ENCODE assay signal across 9 cellular contexts in the genomic region with DNA sequence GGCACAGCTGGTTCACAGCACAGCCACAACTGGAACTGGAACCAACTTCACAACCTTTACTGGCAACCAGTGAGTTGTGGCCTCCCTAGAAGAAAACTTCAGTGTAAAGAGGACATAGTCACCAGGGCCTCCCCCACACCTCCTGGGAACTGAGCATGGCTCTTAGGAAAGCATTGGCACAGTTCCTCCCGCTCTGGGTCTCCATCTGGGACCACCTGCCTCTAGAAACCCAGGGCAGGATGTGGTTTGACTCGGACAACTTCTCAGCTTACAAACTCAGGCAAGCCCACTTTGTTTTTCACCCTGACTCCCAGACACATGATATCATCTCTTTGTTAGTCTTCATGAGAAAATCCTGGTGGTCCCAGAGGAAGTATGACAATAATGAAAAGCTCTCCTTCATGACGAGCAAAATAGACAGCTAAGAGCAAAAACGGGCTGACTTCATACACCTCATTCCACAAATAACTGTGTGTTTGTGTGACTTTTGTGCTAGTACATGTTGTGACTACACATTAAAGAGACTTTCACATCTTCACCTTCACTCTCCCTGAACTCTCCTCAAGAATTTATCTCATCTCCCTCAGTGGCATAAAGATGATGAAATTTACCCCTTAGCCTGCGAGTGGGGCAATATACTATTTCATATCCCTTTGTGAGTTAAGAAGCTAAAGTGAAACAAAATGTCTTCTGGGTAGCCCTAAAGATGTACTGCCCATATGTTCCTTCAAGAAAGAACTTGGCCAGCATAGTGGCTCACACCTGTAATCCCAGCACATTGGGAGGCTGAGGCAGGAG.
DNase-seq lines count a peak whose midpoint lies in the region; ATAC-seq and TF ChIP-seq lines count a peak whose summit lies in the region.
"Had no signal": no experiment of that assay in that cellular context is flagged by ENCODE, and none has a peak within 500 bp of the region (broad histone marks: within the 10 kb centered on the region; RNA-seq: fewer than 3 reads in every experiment).

No MANE protein-coding gene starts in this region.

- H3K4me3 Mint-ChIP-seq in immature natural killer cell (peak overlapping the region; percentile 61 to 74 (median 65)), MCF 10A (ENCODE audit: unreplicated experiment) (no peak overlapping the region)

- no peak for TF ChIP-seq CTCF in MCF 10A (IDR thresholded peaks at IDR 0.05; ENCODE audit: unreplicated experiment)

- H3K9me3 Mint-ChIP-seq in immature natural killer cell = no peaks in the 10 kb centered on the region
- H3K9me3 Mint-ChIP-seq in MCF 10A (ENCODE audit: unreplicated experiment) = no peaks in the 10 kb centered on the region

- H3K4me3 ChIP-seq in BLaER1 = no peak overlapping the region

- no TSS peak for BruUV-seq in MCF 10A (replicated peaks; lab: Mats Ljungman, UMichigan)

- H3K4me1 Mint-ChIP-seq in immature natural killer cell (peaks cover 86% of the 10 kb centered on the region in 2 donors), MCF 10A (ENCODE audit: insufficient read depth, unreplicated experiment) (peaks cover 5% of the 10 kb centered on the region)

- H3K27me3 Mint-ChIP-seq in immature natural killer cell (ENCODE audit: low read depth in 3 of 3) = peaks cover 0 to 3% (median 2%) of the 10 kb centered on the region in 3 donors
- peaks cover 69% of the 10 kb centered on the region for H3K27me3 Mint-ChIP-seq in MCF 10A (ENCODE audit: insufficient read depth, unreplicated experiment)

- H3K36me3 ChIP-seq in BLaER1 = peaks cover 9% of the 10 kb centered on the region; the same call in 1 of the 2 replicates

- intact Hi-C loops in MCF 10A (cut with micrococcal nuclease) = no loop called here

- POLR2A ChIA-PET in MCF 10A (lab: Yijun Ruan, JAX) = no interaction called here

- H3K27ac Mint-ChIP-seq in immature natural killer cell (peak overlapping the region; percentile 81 to 92 (median 88)), MCF 10A (ENCODE audit: low read depth, unreplicated experiment) (no peak overlapping the region)

- peaks cover 17% of the 10 kb centered on the region for H3K4me1 ChIP-seq in BLaER1

- peak overlapping the region; percentile 63 for H3K4me2 ChIP-seq in BLaER1

- peak; percentile 2 for DNase-seq in SKM-1 treated with dmso at 0.1 percent for 144 hours (lab: John Stamatoyannopoulos, UW; ENCODE audit: unreplicated experiment)
- peak in 2 of 3 donors; percentile 24 to 31 for DNase-seq in immature natural killer cell
- DNase-seq in MCF 10A (ENCODE audit: unreplicated experiment) = no peak
- DNase-seq in RPMI8226 = no peak

- CTCF ChIA-PET in MCF 10A (lab: Yijun Ruan, JAX) = interaction anchor here (0.8 kb wide), 1 partner anchor 73 kb away, joined by 3 read pairs; no protein-coding TSS in a partner anchor

- no peaks in the 10 kb centered on the region for H4K20me1 ChIP-seq in BLaER1

- H3K36me3 Mint-ChIP-seq in immature natural killer cell (no peaks in the 10 kb centered on the region), MCF 10A (ENCODE audit: insufficient read depth, unreplicated experiment) (no peaks in the 10 kb centered on the region)

- peaks cover 18% of the 10 kb centered on the region for H3K9me3 ChIP-seq in BLaER1

- H3K27ac ChIP-seq in BLaER1 = peak overlapping the region; percentile 37; the same call in 1 of the 2 replicates

- H3K9ac ChIP-seq in BLaER1 = no peak overlapping the region

- no peaks in the 10 kb centered on the region for H3K27me3 ChIP-seq in BLaER1

- peak; percentile 33 for ATAC-seq in GM21529 (IDR thresholded peaks at IDR 0.05; ENCODE audit: unreplicated experiment)
- no peak for ATAC-seq in HG03045 (IDR thresholded peaks at IDR 0.05; ENCODE audit: unreplicated experiment)
- no peak for ATAC-seq in HG02763 (IDR thresholded peaks at IDR 0.05; ENCODE audit: unreplicated experiment)
- ATAC-seq: Panc1 had no signal

Comparison
In these comparisons a context has a peak if more than half of its experiments do, and no peak if none do; other contexts are left out.
1. DNase-seq: peak in SKM-1 treated with dmso at 0.1 percent for 144 hours (single experiment) and immature natural killer cell (2 of 3); none in MCF 10A (single experiment) and RPMI8226 (single experiment).